8 cellular contexts compared by ENCODE assay signal in the genomic region with DNA sequence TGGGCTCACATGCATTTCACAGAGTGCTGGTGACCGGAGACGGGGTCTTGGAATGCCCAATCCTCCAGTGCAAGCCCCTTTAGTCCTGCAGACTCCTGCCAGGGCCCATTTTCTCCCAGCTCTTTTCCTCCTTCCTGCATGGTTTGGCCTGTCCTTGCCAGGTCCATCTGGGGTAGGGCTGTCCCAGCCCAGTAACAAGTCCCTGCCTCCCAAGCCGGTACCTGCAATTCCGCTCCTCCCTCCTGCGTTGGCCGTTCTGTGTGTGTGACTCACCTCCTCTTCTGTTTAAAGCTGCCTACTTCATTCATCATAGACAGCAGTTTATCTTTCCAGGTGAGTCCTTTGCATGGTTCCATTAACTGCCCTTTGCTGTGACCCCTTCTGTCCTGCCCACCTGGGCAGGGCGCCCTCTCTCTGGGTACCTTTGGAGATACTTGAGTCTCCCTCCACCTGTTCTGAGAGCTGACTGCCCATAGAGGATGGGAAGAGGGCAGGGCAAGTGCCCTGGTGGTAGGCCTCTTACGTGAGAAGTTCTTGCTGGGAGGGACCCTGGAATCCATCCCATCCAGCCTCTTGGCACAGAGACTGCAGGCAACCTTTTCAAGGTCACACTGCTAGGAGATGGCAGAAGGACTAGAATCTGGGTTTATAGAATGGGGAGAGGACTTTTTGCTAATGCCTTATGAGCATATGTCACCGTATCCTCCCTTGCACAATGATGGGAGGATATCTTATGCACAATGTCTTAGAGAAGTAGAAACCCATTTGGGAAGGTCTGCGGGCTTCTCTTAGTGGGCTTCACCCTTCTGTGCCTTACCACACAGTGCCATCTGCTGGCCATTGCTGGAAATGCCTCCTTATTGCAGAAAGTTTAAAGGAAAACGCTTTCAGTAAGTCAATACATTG. TPM values are rescaled to one million over a fixed set of nuclear protein-coding genes. Genes with fewer than 3 reads are reported as not detected.
DNase-seq lines count a peak whose midpoint lies in the region; ATAC-seq and TF ChIP-seq lines count a peak whose summit lies in the region.

No MANE protein-coding gene starts in this region.

- no peak overlapping the region for H3K4me3 ChIP-seq in RWPE2 (ENCODE audit: severe bottlenecking)
- no peak overlapping the region for H3K4me3 ChIP-seq in fibroblast of the aortic adventitia (ENCODE audit: low read depth, low read length)

- H3K27ac ChIP-seq in RWPE2 (ENCODE audit: poor library complexity, severe bottlenecking): no peak overlapping the region

- H3K27me3 ChIP-seq in RWPE2 (ENCODE audit: insufficient read depth, poor library complexity, severe bottlenecking): no peaks in the 10 kb centered on the region

- no peak overlapping the region for H3K4me3 Mint-ChIP-seq in activated T-helper 17 cell treated with anti-CD3 and anti-CD28 coated beads, Interleukin-2, amount 50 U/mL, for 72 hours
- H3K4me3 Mint-ChIP-seq in neural crest cell: no peak overlapping the region

- DNase-seq in DMS 273 treated with DMSO at 0.1 percent for 48 hours (lab: John Stamatoyannopoulos, UW): peak; percentile 11
- peak; percentile 82 for DNase-seq in KG1 (lab: John Stamatoyannopoulos, UW)
- no peak for DNase-seq in RWPE2 (ENCODE audit: low spot score)
- peak; percentile 90 for DNase-seq in fibroblast of the aortic adventitia (ENCODE audit: low read depth)
- peak; percentile 93 for DNase-seq in neural crest cell (ENCODE audit: low read depth, low spot score)
- peak; percentile 39 for DNase-seq in stromal cell of bone marrow (ENCODE audit: low read depth)

- no peaks in the 10 kb centered on the region for H3K4me1 Mint-ChIP-seq in activated T-helper 17 cell treated with anti-CD3 and anti-CD28 coated beads, Interleukin-2, amount 50 U/mL, for 72 hours
- H3K4me1 Mint-ChIP-seq in neural crest cell: peaks cover 14% of the 10 kb centered on the region

- no peaks in the 10 kb centered on the region for H3K9me3 ChIP-seq in RWPE2 (ENCODE audit: severe bottlenecking)

- ATAC-seq in RWPE2 (ENCODE audit: low read depth) (no peak), HG03139 (IDR thresholded peaks at IDR 0.05; ENCODE audit: unreplicated experiment) (no peak)
- peak; percentile 43 for ATAC-seq in activated T-helper 17 cell treated with anti-CD3 and anti-CD28 coated beads, Interleukin-2, amount 50 U/mL, for 72 hours (replicated peaks)

- no peaks in the 10 kb centered on the region for H3K27me3 Mint-ChIP-seq in activated T-helper 17 cell treated with anti-CD3 and anti-CD28 coated beads, Interleukin-2, amount 50 U/mL, for 72 hours
- no peaks in the 10 kb centered on the region for H3K27me3 Mint-ChIP-seq in neural crest cell (ENCODE audit: low read depth)

- no peak overlapping the region for H3K27ac Mint-ChIP-seq in activated T-helper 17 cell treated with anti-CD3 and anti-CD28 coated beads, Interleukin-2, amount 50 U/mL, for 72 hours
- H3K27ac Mint-ChIP-seq in neural crest cell (ENCODE audit: unreplicated experiment): no peak overlapping the region

- peaks cover 3% of the 10 kb centered on the region for H3K4me1 ChIP-seq in RWPE2 (ENCODE audit: insufficient read depth, poor library complexity, severe bottlenecking)

- no peaks in the 10 kb centered on the region for H3K9me3 Mint-ChIP-seq in activated T-helper 17 cell treated with anti-CD3 and anti-CD28 coated beads, Interleukin-2, amount 50 U/mL, for 72 hours
- no peaks in the 10 kb centered on the region for H3K9me3 Mint-ChIP-seq in neural crest cell

- H3K36me3 Mint-ChIP-seq in activated T-helper 17 cell treated with anti-CD3 and anti-CD28 coated beads, Interleukin-2, amount 50 U/mL, for 72 hours (ENCODE audit: low read depth): peaks cover 53% of the 10 kb centered on the region
- no peaks in the 10 kb centered on the region for H3K36me3 Mint-ChIP-seq in neural crest cell (ENCODE audit: low read depth)

- TF ChIP-seq CTCF in RWPE2 (IDR thresholded peaks at IDR 0.05; ENCODE audit: poor library complexity, severe bottlenecking): peak; percentile 91
- peak; percentile 92 for TF ChIP-seq CTCF in fibroblast of the aortic adventitia (IDR thresholded peaks at IDR 0.05; ENCODE audit: insufficient read depth, low read length)
- TF ChIP-seq CTCF in neural crest cell (conservative IDR thresholded peaks at IDR 0.05): peak; percentile 98

- H3K36me3 ChIP-seq in RWPE2 (ENCODE audit: low read depth): no peaks in the 10 kb centered on the region

RNA-seq across cellular contexts. Expression of a gene that starts 29.7 kb away (rescaled TPM):
- total RNA-seq in activated T-helper 17 cell treated with anti-CD3 and anti-CD28 coated beads, Interleukin-2, amount 50 U/mL, for 72 hours: 10 to 100 TPM; 29.7 to 36.8 TPM
- 0.90 and 5.4 TPM in 2 replicates for total RNA-seq in fibroblast of the aortic adventitia (ENCODE audit: low replicate concordance)
- 0.84 and 2.1 TPM in 2 replicates for total RNA-seq in neural crest cell
